Comparison of ENCODE assay signal across 1 cellular context in genomic region chr14:65032319-65032718, GRCh38.
TF ChIP-seq lines count a peak whose summit lies in the region.

No MANE protein-coding gene starts in this region.

TF ChIP-seq in HepG2, 621 proteins besides CTCF, POLR2A, EP300 and RAD21 (continued from another document):
- TF ChIP-seq ZHX1 (CRISPR knock-in tag; IDR thresholded peaks at IDR 0.05; ENCODE audit: low read depth) (no peak), TBP (CRISPR knock-in tag; IDR thresholded peaks at IDR 0.05) (no peak), ZNF879 (CRISPR knock-in tag; IDR thresholded peaks at IDR 0.05) (no peak), KAT8 (CRISPR knock-in tag; IDR thresholded peaks at IDR 0.05) (no peak), ZHX2 (IDR thresholded peaks at IDR 0.05; ENCODE audit: low read depth) (no peak), ZHX2 (CRISPR knock-in tag; IDR thresholded peaks at IDR 0.05; ENCODE audit: borderline replicate concordance) (no peak), ZBTB42 (CRISPR knock-in tag; IDR thresholded peaks at IDR 0.05) (no peak), ZBTB1 (CRISPR knock-in tag; IDR thresholded peaks at IDR 0.05; ENCODE audit: borderline replicate concordance) (no peak)
